Comparison of ENCODE assay signal across 14 cellular contexts in genomic region chr5:14810941-14811573, GRCh38.
DNase-seq lines count a peak whose midpoint lies in the region; ATAC-seq and TF ChIP-seq lines count a peak whose summit lies in the region.
"Had no signal": no experiment of that assay in that cellular context is flagged by ENCODE, and none has a peak within 500 bp of the region (broad histone marks: within the 10 kb centered on the region; RNA-seq: fewer than 3 reads in every experiment).

No MANE protein-coding gene starts in this region.

- peaks cover 39% of the 10 kb centered on the region for H3K4me1 ChIP-seq in OCI-LY1 (ENCODE audit: insufficient read depth, low read length, severe bottlenecking)
- H3K4me1 ChIP-seq: uterus had no signal

- no peak for TF ChIP-seq CTCF in OCI-LY1 (IDR thresholded peaks at IDR 0.05; ENCODE audit: low read length)

- peak overlapping the region; percentile 65 for H3K4me3 Mint-ChIP-seq in activated CD4-positive, alpha-beta T cell treated with anti-CD3 and anti-CD28 coated beads, Interleukin-2, amount 10 ng/mL, durations not matched to agents 24 days and 14 days
- no peak overlapping the region for H3K4me3 Mint-ChIP-seq in dendritic cell treated with granulocyte-macrophage colony-stimulating factor and Interleukin-4, amounts not matched to agents 40 ng/mL and 50 ng/mL, for 4 days

- no peak overlapping the region for H3K27ac ChIP-seq in OCI-LY1 (ENCODE audit: low read depth, low read length, poor library complexity, severe bottlenecking)
- H3K27ac ChIP-seq: cardiac muscle cell, parathyroid adenoma, uterus had no signal

- peak overlapping the region; percentile 41; the same call in 1 of the 2 replicates for H3K4me2 ChIP-seq in OCI-LY1 (ENCODE audit: low read length)

- H3K36me3 Mint-ChIP-seq in activated CD4-positive, alpha-beta T cell treated with anti-CD3 and anti-CD28 coated beads, Interleukin-2, amount 10 ng/mL, durations not matched to agents 24 days and 14 days (ENCODE audit: low read depth), result peaks cover 5% of the 10 kb centered on the region
- H3K36me3 Mint-ChIP-seq in dendritic cell treated with granulocyte-macrophage colony-stimulating factor and Interleukin-4, amounts not matched to agents 40 ng/mL and 50 ng/mL, for 4 days (ENCODE audit: low read depth), result peaks cover 12% of the 10 kb centered on the region

- no peak for DNase-seq in activated CD4-positive, alpha-beta T cell treated with anti-CD3 and anti-CD28 coated beads, Interleukin-2, amount 10 ng/mL, durations not matched to agents 24 days and 14 days
- DNase-seq in activated CD4-positive, alpha-beta T cell treated with anti-CD3 and anti-CD28 coated beads for 1 hour, result no peak
- DNase-seq in renal cortical epithelial cell (ENCODE audit: low read depth) (peak; percentile 13), A172 (ENCODE audit: low spot score) (no peak)
- no peak for DNase-seq in stimulated activated CD8-positive, alpha-beta memory T cell treated with anti-CD3 and anti-CD28 coated beads, Interleukin-4, amount 100 ng/mL, for 48 hours
- DNase-seq: ACHN; activated CD8-positive, alpha-beta memory T cell treated with anti-CD3 and anti-CD28 coated beads, Interleukin-2, amount 50 U/mL, for 4 hours; NCI-H446; uterus had no signal

- no peaks in the 10 kb centered on the region for H3K27me3 ChIP-seq in OCI-LY1 (ENCODE audit: insufficient read depth, low read length)
- H3K27me3 ChIP-seq: cardiac muscle cell, uterus had no signal

- H3K9me3 ChIP-seq in OCI-LY1 (ENCODE audit: low read length), result no peaks in the 10 kb centered on the region
- H3K9me3 ChIP-seq: uterus had no signal

- intact Hi-C loops in activated CD4-positive, alpha-beta T cell treated with anti-CD3 and anti-CD28 coated beads, Interleukin-2, amount 10 ng/mL, durations not matched to agents 24 days and 14 days (cut with micrococcal nuclease), result loop anchor here (2.0 to 5.0 kb wide), 3 partner anchors 84 to 216 kb away; no protein-coding TSS in a partner anchor
- intact Hi-C loops in dendritic cell treated with granulocyte-macrophage colony-stimulating factor and Interleukin-4, amounts not matched to agents 40 ng/mL and 50 ng/mL, for 4 days (cut with micrococcal nuclease), result loop anchor here (5.0 kb wide), 1 partner anchor 61 kb away; the partner anchor contains the start of gene ANKH

- peaks cover 4% of the 10 kb centered on the region for H3K27me3 Mint-ChIP-seq in activated CD4-positive, alpha-beta T cell treated with anti-CD3 and anti-CD28 coated beads, Interleukin-2, amount 10 ng/mL, durations not matched to agents 24 days and 14 days
- H3K27me3 Mint-ChIP-seq in dendritic cell treated with granulocyte-macrophage colony-stimulating factor and Interleukin-4, amounts not matched to agents 40 ng/mL and 50 ng/mL, for 4 days, result no peaks in the 10 kb centered on the region

- H3K9me3 Mint-ChIP-seq in activated CD4-positive, alpha-beta T cell treated with anti-CD3 and anti-CD28 coated beads, Interleukin-2, amount 10 ng/mL, durations not matched to agents 24 days and 14 days, result no peaks in the 10 kb centered on the region
- no peaks in the 10 kb centered on the region for H3K9me3 Mint-ChIP-seq in dendritic cell treated with granulocyte-macrophage colony-stimulating factor and Interleukin-4, amounts not matched to agents 40 ng/mL and 50 ng/mL, for 4 days

- no peaks in the 10 kb centered on the region; the same call in 1 of the 2 replicates for H3K79me2 ChIP-seq in OCI-LY1 (ENCODE audit: insufficient read depth, low read length)

- no peaks in the 10 kb centered on the region for H4K20me1 ChIP-seq in OCI-LY1 (ENCODE audit: insufficient read depth, low read length)

- peak overlapping the region; percentile 58 for H3K27ac Mint-ChIP-seq in activated CD4-positive, alpha-beta T cell treated with anti-CD3 and anti-CD28 coated beads, Interleukin-2, amount 10 ng/mL, durations not matched to agents 24 days and 14 days
- H3K27ac Mint-ChIP-seq in dendritic cell treated with granulocyte-macrophage colony-stimulating factor and Interleukin-4, amounts not matched to agents 40 ng/mL and 50 ng/mL, for 4 days, result peak overlapping the region; percentile 87

- peaks cover 37% of the 10 kb centered on the region for H3K4me1 Mint-ChIP-seq in activated CD4-positive, alpha-beta T cell treated with anti-CD3 and anti-CD28 coated beads, Interleukin-2, amount 10 ng/mL, durations not matched to agents 24 days and 14 days
- peaks cover 49% of the 10 kb centered on the region for H3K4me1 Mint-ChIP-seq in dendritic cell treated with granulocyte-macrophage colony-stimulating factor and Interleukin-4, amounts not matched to agents 40 ng/mL and 50 ng/mL, for 4 days (ENCODE audit: low read depth)

- H3K36me3 ChIP-seq in OCI-LY1 (ENCODE audit: insufficient read depth, low read length), result peaks cover 6% of the 10 kb centered on the region; the same call in 1 of the 2 replicates
- H3K36me3 ChIP-seq: cardiac muscle cell, uterus had no signal

- no peaks in the 10 kb centered on the region for H3F3A ChIP-seq in OCI-LY1 (ENCODE audit: insufficient read depth, low read length)

- no peak overlapping the region for H2AFZ ChIP-seq in OCI-LY1 (ENCODE audit: low read length)
- H2AFZ ChIP-seq: parathyroid adenoma had no signal

- no peaks in the 10 kb centered on the region for H3K9me2 ChIP-seq in OCI-LY1 (ENCODE audit: low read depth, low read length)

- no peak overlapping the region for H3K9ac ChIP-seq in OCI-LY1 (ENCODE audit: low read length)
- H3K9ac ChIP-seq: parathyroid adenoma had no signal

- ATAC-seq in GM18870 (IDR thresholded peaks at IDR 0.05; ENCODE audit: unreplicated experiment), result no peak

- no peak overlapping the region for H3K4me3 ChIP-seq in OCI-LY1 (ENCODE audit: low read depth, low read length, poor library complexity, severe bottlenecking)
- H3K4me3 ChIP-seq: cardiac muscle cell, uterus had no signal
